ENCODE assay signal across 16 cellular contexts in genomic region chr12:113416091-113416754, GRCh38. TPM values are rescaled to one million over a fixed set of nuclear protein-coding genes. Genes with fewer than 3 reads are reported as not detected.
A peak's percentile ranks its signal among the peaks of the same experiment; 100 is the strongest.
DNase-seq lines count a peak whose midpoint lies in the region; ATAC-seq, FAIRE-seq and TF ChIP-seq lines count a peak whose summit lies in the region.
"Had no signal": no experiment of that assay in that cellular context is flagged by ENCODE, and none has a peak within 500 bp of the region (broad histone marks: within the 10 kb centered on the region; RNA-seq: fewer than 3 reads in every experiment).

No MANE protein-coding gene starts in this region.

- no peaks in the 10 kb centered on the region for H3K27me3 ChIP-seq in GM23248 (replicated peaks; ENCODE audit: insufficient read depth)
- no peaks in the 10 kb centered on the region for H3K27me3 ChIP-seq in K562 (ENCODE audit: control insufficient read depth in 2 of 2, insufficient read depth in 2 of 2, low read length in 2 of 2)
- no peaks in the 10 kb centered on the region for H3K27me3 ChIP-seq in neural progenitor cell

- TF ChIP-seq EP300 in K562 (IDR thresholded peaks at IDR 0.05; ENCODE audit: low read length) = no peak

- in situ Hi-C loops in GM23248 (cut with MboI) (no loop called here), K562 (cut with MboI) (loop anchor here (25.0 kb wide), 1 partner anchor 229 kb away; the partner anchor contains the start of genes DDX54 and RITA1)

- ATAC-seq in K562 (peak; percentile 85), GM21529 (IDR thresholded peaks at IDR 0.05; ENCODE audit: unreplicated experiment) (no peak), HG02798 (IDR thresholded peaks at IDR 0.05; ENCODE audit: poor library complexity, unreplicated experiment) (no peak)

- H3K27ac Mint-ChIP-seq in neural progenitor cell = peak overlapping the region; percentile 11
- H3K27ac Mint-ChIP-seq: activated CD4-positive, alpha-beta T cell treated with anti-CD3 and anti-CD28 coated beads, Interleukin-2, amount 10 ng/mL, durations not matched to agents 24 days and 14 days had no signal

- no peaks in the 10 kb centered on the region for H3K9me3 Mint-ChIP-seq in neural progenitor cell
- H3K9me3 Mint-ChIP-seq: activated CD4-positive, alpha-beta T cell treated with anti-CD3 and anti-CD28 coated beads, Interleukin-2, amount 10 ng/mL, durations not matched to agents 24 days and 14 days had no signal

- H3K4me1 Mint-ChIP-seq in neural progenitor cell = peaks cover 15% of the 10 kb centered on the region
- H3K4me1 Mint-ChIP-seq: activated CD4-positive, alpha-beta T cell treated with anti-CD3 and anti-CD28 coated beads, Interleukin-2, amount 10 ng/mL, durations not matched to agents 24 days and 14 days had no signal

- H3K4me3 ChIP-seq in GM23248 (no peak overlapping the region), K562 (no peak overlapping the region), neural progenitor cell (no peak overlapping the region)

- no peaks in the 10 kb centered on the region for H4K20me1 ChIP-seq in GM23248 (ENCODE audit: insufficient read depth)
- H4K20me1 ChIP-seq in K562 (replicated peaks; ENCODE audit: control insufficient read depth, insufficient read depth, low read length) = no peaks in the 10 kb centered on the region
- no peaks in the 10 kb centered on the region for H4K20me1 ChIP-seq in neural progenitor cell (ENCODE audit: low read depth)

- TF ChIP-seq CTCF in K562 (IDR thresholded peaks at IDR 0.05 in 2 of 3, conservative IDR thresholded peaks at IDR 0.05 in 1 of 3; ENCODE audit: insufficient read depth in 2 of 3, low read depth in 1 of 3, low read length in 3 of 3) (peak; percentile 27 to 43 (median 27); a peak in 4 of 6 replicates), neural progenitor cell (IDR thresholded peaks at IDR 0.05) (no peak)

- H2AFZ ChIP-seq in GM23248 (no peak overlapping the region), K562 (ENCODE audit: low read depth, low read length) (peak overlapping the region; percentile 74), neural progenitor cell (replicated peaks) (no peak overlapping the region)

- intact Hi-C loops in K562 (cut with micrococcal nuclease) = no loop called here

- peak in 1 of 2 experiments; percentile 31; a peak in 2 of 4 replicates for TF ChIP-seq RAD21 in K562 (CRISPR knock-in tag; conservative IDR thresholded peaks at IDR 0.05 in 1 of 2, IDR thresholded peaks at IDR 0.05 in 1 of 2)

- POLR2A ChIA-PET in K562 (lab: Yijun Ruan, JAX) = interaction anchor here (1.3 kb wide), 1 partner anchor 8 kb away, joined by 3 read pairs; no protein-coding TSS in a partner anchor

- CTCF ChIA-PET in K562 (lab: Yijun Ruan, JAX; ENCODE audit: low intra/inter-chr PET ratio) = no interaction called here

- H3K36me3 ChIP-seq in GM23248 (ENCODE audit: low read depth) (no peaks in the 10 kb centered on the region), K562 (ENCODE audit: control insufficient read depth, insufficient read depth, low read length) (no peaks in the 10 kb centered on the region), neural progenitor cell (no peaks in the 10 kb centered on the region)

- 28 to 38% methylated on average over 6 of the region's 6 CpGs for WGBS in GM23248 (ENCODE audit: low coverage in 1 of 2, low lambda C conversion rate in 2 of 2, missing lambda C conversion rate in 2 of 2), 2 experiments
- 5% methylated on average over 6 of the region's 6 CpGs for WGBS in K562 (ENCODE audit: insufficient coverage, low coverage, missing lambda C conversion rate)

- BruUV-seq in K562 (replicated peaks; lab: Mats Ljungman, UMichigan) = no TSS peak

- no peaks in the 10 kb centered on the region for H3K79me2 ChIP-seq in GM23248 (ENCODE audit: insufficient read depth)
- no peaks in the 10 kb centered on the region for H3K79me2 ChIP-seq in K562 (ENCODE audit: control insufficient read depth, insufficient read depth, low read length)
- H3K79me2 ChIP-seq in neural progenitor cell (ENCODE audit: low read depth) = no peaks in the 10 kb centered on the region

- no peak overlapping the region for H3K9ac ChIP-seq in GM23248
- peak overlapping the region in 1 of 2 experiments; percentile 48; a peak in 1 of 4 replicates for H3K9ac ChIP-seq in K562 (ENCODE audit: insufficient read depth in 1 of 2, low read depth in 2 of 2, low read length in 2 of 2)
- no peak overlapping the region for H3K9ac ChIP-seq in neural progenitor cell

- DNase-seq in GM23248 (peak; percentile 10), MV-4-11 (lab: John Stamatoyannopoulos, UW) (peak; percentile 82), K562 (ENCODE audit: extremely low read depth in 1 of 4, low spot score in 3 of 4) (peak in 3 of 4 experiments; percentile 35 to 76 (median 56)), neural progenitor cell (ENCODE audit: low spot score) (no peak), GM03348 (ENCODE audit: low spot score) (no peak), DMS114 treated with DMSO at 0.1 percent for 48 hours (lab: John Stamatoyannopoulos, UW; ENCODE audit: unreplicated experiment) (no peak)
- DNase-seq: activated CD4-positive, alpha-beta T cell treated with anti-CD3 and anti-CD28 coated beads, Interleukin-2, amount 10 ng/mL, durations not matched to agents 24 days and 14 days; activated naive CD4-positive, alpha-beta T cell; cortex of kidney; mesenchymal stem cell; NCI-H2029 had no signal

- no peaks in the 10 kb centered on the region for H3K9me3 ChIP-seq in GM23248 (ENCODE audit: low read depth)
- no peaks in the 10 kb centered on the region; the same call in 1 of the 2 replicates for H3K9me3 ChIP-seq in K562 (replicated peaks; ENCODE audit: control insufficient read depth, insufficient read depth, low read depth, low read length)
- no peaks in the 10 kb centered on the region for H3K9me3 ChIP-seq in neural progenitor cell (ENCODE audit: low read depth)

- FAIRE-seq in K562 (lab: Jason Lieb, UNC) = peak; percentile 84
- FAIRE-seq: D721Med had no signal

- no peaks in the 10 kb centered on the region for H3F3A ChIP-seq in GM23248 (ENCODE audit: insufficient read depth)
- H3F3A ChIP-seq in neural progenitor cell (ENCODE audit: low read depth) = peaks cover 4% of the 10 kb centered on the region

- H3K4me2 ChIP-seq in GM23248 (ENCODE audit: unreplicated experiment) (no peak overlapping the region), K562 (ENCODE audit: insufficient read depth, low read length) (peak overlapping the region; percentile 32; the same call in 1 of the 2 replicates), neural progenitor cell (no peak overlapping the region)

- TF ChIP-seq POLR2A in K562 (conservative IDR thresholded peaks at IDR 0.05) = no peak

- H3K27me3 Mint-ChIP-seq in neural progenitor cell (ENCODE audit: insufficient read depth, low read depth) = peaks cover 15% of the 10 kb centered on the region

- H3K4me3 Mint-ChIP-seq in neural progenitor cell = no peak overlapping the region
- H3K4me3 Mint-ChIP-seq: activated CD4-positive, alpha-beta T cell treated with anti-CD3 and anti-CD28 coated beads, Interleukin-2, amount 10 ng/mL, durations not matched to agents 24 days and 14 days had no signal

- H3K9me2 ChIP-seq in GM23248 (ENCODE audit: insufficient read depth) = no peaks in the 10 kb centered on the region

- no peaks in the 10 kb centered on the region for H3K9me1 ChIP-seq in K562 (ENCODE audit: control insufficient read depth, insufficient read depth, low read length)

- H3K4me1 ChIP-seq in GM23248 (ENCODE audit: insufficient read depth) (no peaks in the 10 kb centered on the region), K562 (replicated peaks in 1 of 2; ENCODE audit: control insufficient read depth in 2 of 2, insufficient read depth in 2 of 2, low read length in 2 of 2) (peaks cover 17 to 23% of the 10 kb centered on the region in 2 experiments), neural progenitor cell (no peaks in the 10 kb centered on the region)

- H3K36me3 Mint-ChIP-seq in neural progenitor cell = no peaks in the 10 kb centered on the region

- H3K27ac ChIP-seq in GM23248 = no peak overlapping the region
- H3K27ac ChIP-seq in K562 (ENCODE audit: extremely low read depth, low read depth, low read length) = peak overlapping the region; percentile 41; the same call in 2 of the 3 replicates
- no peak overlapping the region for H3K27ac ChIP-seq in neural progenitor cell

RNA-seq across cellular contexts. Expression of gene SDSL, which starts 6.0 kb away (rescaled TPM):
- total RNA-seq in GM23248 (2014; rRNA removed; shearing (Covaris generic)) = 5.1 and 6.3 TPM in 2 replicates
- 13.4 and 14.6 TPM in 2 replicates for polyA plus RNA-seq in GM23248 (2016; fragmentation: Nextera tagmentation; extraction: Ambion mirVana)
- 3.2 and 9.7 TPM in 2 replicates for total RNA-seq in K562 (2011; cell fraction: chromatin; rRNA removed; ENCODE audit: low replicate concordance)
- total RNA-seq in K562 (2011; cell fraction: nucleolus; rRNA removed) = 6.1 and 7.5 TPM in 2 replicates
- total RNA-seq in K562 (2011; cell fraction: nucleoplasm; rRNA removed) = 7.0 and 15.4 TPM in 2 replicates
- 7.4 and 9.1 TPM in 2 replicates for total RNA-seq in K562 (2014; rRNA removed)
- total RNA-seq in K562 (2014; rRNA removed; fragmentation: Illumina TruSeq; extraction: Trizol) = 1.1 and 1.7 TPM in 2 replicates
- total RNA-seq in K562 (2015; rRNA removed; fragmentation: Illumina TruSeq; extraction: Trizol) = 6.3 and 7.8 TPM in 2 replicates
- total RNA-seq in K562 (2021) = 8.4 and 9.1 TPM in 2 replicates
- 9.8 and 10.9 TPM in 2 replicates for polyA plus RNA-seq in K562 (2011; rRNA removed)
- 13.4 and 29.5 TPM in 2 replicates for polyA plus RNA-seq in K562 (2011; cell fraction: cytosol; rRNA removed)
- 5.6 and 8.8 TPM in 2 replicates for polyA plus RNA-seq in K562 (2011; cell fraction: nucleus; rRNA removed)
- 15.2 and 23.6 TPM in 2 replicates for polyA plus RNA-seq in K562 (2012)
- polyA plus RNA-seq in K562 (2014; fragmentation: Illumina TruSeq; extraction: Trizol) = 3.0 and 7.1 TPM in 2 replicates
- 1 to 10 TPM in 1 of 2 experiments, under 1 TPM in 1; 0.31 to 2.0 TPM for polyA plus RNA-seq in K562 (2014; fragmentation: Nextera tagmentation; extraction: Ambion mirVana)
- polyA plus RNA-seq in K562 (2014; rRNA removed) = 11.0 and 13.4 TPM in 2 replicates
- polyA minus RNA-seq in K562 (2011; rRNA and poly(A)+ RNA removed) = 2.8 and 3.7 TPM in 2 replicates
- 5.2 and 5.9 TPM in 2 replicates for polyA minus RNA-seq in K562 (2011; cell fraction: cytosol; rRNA and poly(A)+ RNA removed)
- 5.4 and 6.6 TPM in 2 replicates for polyA minus RNA-seq in K562 (2011; cell fraction: nucleus; rRNA and poly(A)+ RNA removed)
- 3.1 and 3.5 TPM in 2 replicates for total RNA-seq in neural progenitor cell (ENCODE audit: low replicate concordance)

RNA-seq across cellular contexts. Expression of gene SDS, which starts 12.5 kb away (rescaled TPM):
- total RNA-seq in GM23248 (2014; rRNA removed; shearing (Covaris generic)) = not detected in 2 replicates
- polyA plus RNA-seq in GM23248 (2016; fragmentation: Nextera tagmentation; extraction: Ambion mirVana) = not detected in 2 replicates
- not detected in 2 replicates for total RNA-seq in K562 (2011; cell fraction: chromatin; rRNA removed; ENCODE audit: low replicate concordance)
- total RNA-seq in K562 (2011; cell fraction: nucleolus; rRNA removed) = not detected in 2 replicates
- total RNA-seq in K562 (2011; cell fraction: nucleoplasm; rRNA removed) = not detected in 2 replicates
- 0.24 TPM in 1 of 2 replicates, not detected in the other for total RNA-seq in K562 (2014; rRNA removed)
- 0.07 TPM in 1 of 2 replicates, not detected in the other for total RNA-seq in K562 (2014; rRNA removed; fragmentation: Illumina TruSeq; extraction: Trizol)
- 0.60 and 1.1 TPM in 2 replicates for total RNA-seq in K562 (2015; rRNA removed; fragmentation: Illumina TruSeq; extraction: Trizol)
- total RNA-seq in K562 (2021) = 0.18 and 0.22 TPM in 2 replicates
- polyA plus RNA-seq in K562 (2011; rRNA removed) = 0.07 TPM in 1 of 2 replicates, not detected in the other
- polyA plus RNA-seq in K562 (2011; cell fraction: cytosol; rRNA removed) = 0.10 TPM in 1 of 2 replicates, not detected in the other
- polyA plus RNA-seq in K562 (2011; cell fraction: nucleus; rRNA removed) = 0.48 TPM in 1 of 2 replicates, not detected in the other
- 0.22 and 0.34 TPM in 2 replicates for polyA plus RNA-seq in K562 (2012)
- 0.09 and 0.10 TPM in 2 replicates for polyA plus RNA-seq in K562 (2014; fragmentation: Illumina TruSeq; extraction: Trizol)
- under 1 TPM; 0.07 to 0.23 TPM for polyA plus RNA-seq in K562 (2014; fragmentation: Nextera tagmentation; extraction: Ambion mirVana)
- polyA plus RNA-seq in K562 (2014; rRNA removed) = 0.15 and 0.30 TPM in 2 replicates
- polyA minus RNA-seq in K562 (2011; rRNA and poly(A)+ RNA removed) = not detected in 2 replicates
- not detected in 2 replicates for polyA minus RNA-seq in K562 (2011; cell fraction: cytosol; rRNA and poly(A)+ RNA removed)
- polyA minus RNA-seq in K562 (2011; cell fraction: nucleus; rRNA and poly(A)+ RNA removed) = not detected in 2 replicates
- total RNA-seq in neural progenitor cell (ENCODE audit: low replicate concordance) = 0.74 TPM in 1 of 2 replicates, not detected in the other
- total RNA-seq: activated CD4-positive, alpha-beta T cell treated with anti-CD3 and anti-CD28 coated beads, Interleukin-2, amount 10 ng/mL, durations not matched to agents 24 days and 14 days; urinary bladder had no signal

RNA-seq across cellular contexts. Expression of gene LHX5, which starts 55.4 kb away (rescaled TPM):
- not detected in 2 replicates for total RNA-seq in GM23248 (2014; rRNA removed; shearing (Covaris generic))
- polyA plus RNA-seq in GM23248 (2016; fragmentation: Nextera tagmentation; extraction: Ambion mirVana) (not detected in 2 replicates), K562 (2011; rRNA removed) (0.09 and 0.17 TPM in 2 replicates), K562 (2014; fragmentation: Illumina TruSeq; extraction: Trizol) (not detected in 2 replicates), K562 (2014; fragmentation: Nextera tagmentation; extraction: Ambion mirVana) (not detected), K562 (2014; rRNA removed) (0.08 TPM in 1 of 2 replicates, not detected in the other)
- total RNA-seq in K562 (2011; cell fraction: chromatin; rRNA removed; ENCODE audit: low replicate concordance) = 0.25 TPM in 1 of 2 replicates, not detected in the other
- total RNA-seq in K562 (2011; cell fraction: nucleolus; rRNA removed) = 0.13 and 0.17 TPM in 2 replicates
- not detected in 2 replicates for total RNA-seq in K562 (2011; cell fraction: nucleoplasm; rRNA removed)
- total RNA-seq in K562 (2014; rRNA removed) (0.05 TPM in 1 of 2 replicates, not detected in the other), K562 (2014; rRNA removed; fragmentation: Illumina TruSeq; extraction: Trizol) (not detected in 2 replicates), K562 (2015; rRNA removed; fragmentation: Illumina TruSeq; extraction: Trizol) (not detected in 2 replicates), K562 (2021) (0.04 and 0.16 TPM in 2 replicates), neural progenitor cell (ENCODE audit: low replicate concordance) (48.4 and 98.7 TPM in 2 replicates)
- polyA plus RNA-seq in K562 (2011; cell fraction: cytosol; rRNA removed) = 0.24 and 0.64 TPM in 2 replicates
- 0.25 and 0.34 TPM in 2 replicates for polyA plus RNA-seq in K562 (2011; cell fraction: nucleus; rRNA removed)
- polyA plus RNA-seq in K562 (2012) = 0.03 and 0.08 TPM in 2 replicates
- polyA minus RNA-seq in K562 (2011; rRNA and poly(A)+ RNA removed) = not detected in 2 replicates
- not detected in 2 replicates for polyA minus RNA-seq in K562 (2011; cell fraction: cytosol; rRNA and poly(A)+ RNA removed)
- polyA minus RNA-seq in K562 (2011; cell fraction: nucleus; rRNA and poly(A)+ RNA removed) = 0.13 TPM in 1 of 2 replicates, not detected in the other
- total RNA-seq: activated CD4-positive, alpha-beta T cell treated with anti-CD3 and anti-CD28 coated beads, Interleukin-2, amount 10 ng/mL, durations not matched to agents 24 days and 14 days; renal cortical epithelial cell; urinary bladder had no signal
- polyA plus RNA-seq: urinary bladder had no signal

RNA-seq across cellular contexts. Expression of gene PLBD2, which starts 57.8 kb away (rescaled TPM):
- 38.5 and 43.6 TPM in 2 replicates for total RNA-seq in GM23248 (2014; rRNA removed; shearing (Covaris generic))
- 58.5 and 64.9 TPM in 2 replicates for polyA plus RNA-seq in GM23248 (2016; fragmentation: Nextera tagmentation; extraction: Ambion mirVana)
- 26.2 and 43.8 TPM in 2 replicates for total RNA-seq in K562 (2011; cell fraction: chromatin; rRNA removed; ENCODE audit: low replicate concordance)
- total RNA-seq in K562 (2011; cell fraction: nucleolus; rRNA removed) = 42.6 and 46.5 TPM in 2 replicates
- 41.1 and 61.7 TPM in 2 replicates for total RNA-seq in K562 (2011; cell fraction: nucleoplasm; rRNA removed)
- 7.2 and 9.1 TPM in 2 replicates for total RNA-seq in K562 (2014; rRNA removed)
- 1.3 and 2.4 TPM in 2 replicates for total RNA-seq in K562 (2014; rRNA removed; fragmentation: Illumina TruSeq; extraction: Trizol)
- total RNA-seq in K562 (2015; rRNA removed; fragmentation: Illumina TruSeq; extraction: Trizol) = 4.1 and 4.4 TPM in 2 replicates
- 33.1 and 37.4 TPM in 2 replicates for total RNA-seq in K562 (2021)
- 5.5 and 7.8 TPM in 2 replicates for polyA plus RNA-seq in K562 (2011; rRNA removed)
- polyA plus RNA-seq in K562 (2011; cell fraction: cytosol; rRNA removed) = 11.4 and 15.3 TPM in 2 replicates
- 8.5 and 11.2 TPM in 2 replicates for polyA plus RNA-seq in K562 (2011; cell fraction: nucleus; rRNA removed)
- polyA plus RNA-seq in K562 (2012) = 18.7 and 28.0 TPM in 2 replicates
- 31.3 and 33.7 TPM in 2 replicates for polyA plus RNA-seq in K562 (2014; fragmentation: Illumina TruSeq; extraction: Trizol)
- polyA plus RNA-seq in K562 (2014; fragmentation: Nextera tagmentation; extraction: Ambion mirVana) = 1 to 10 TPM; 5.0 to 6.0 TPM
- polyA plus RNA-seq in K562 (2014; rRNA removed) = 16.4 and 17.6 TPM in 2 replicates
- 7.4 and 11.0 TPM in 2 replicates for polyA minus RNA-seq in K562 (2011; rRNA and poly(A)+ RNA removed)
- 21.5 and 26.5 TPM in 2 replicates for polyA minus RNA-seq in K562 (2011; cell fraction: cytosol; rRNA and poly(A)+ RNA removed)
- polyA minus RNA-seq in K562 (2011; cell fraction: nucleus; rRNA and poly(A)+ RNA removed) = 6.9 and 7.3 TPM in 2 replicates
- 4.9 and 12.0 TPM in 2 replicates for total RNA-seq in neural progenitor cell (ENCODE audit: low replicate concordance)

Comparison
In these comparisons a context has a peak if more than half of its experiments do, and no peak if none do; other contexts are left out.
1. DNase-seq: peak in GM23248 (single experiment), MV-4-11 (single experiment) and K562 (3 of 4); none in neural progenitor cell (single experiment), GM03348 (single experiment) and DMS114 treated with DMSO at 0.1 percent for 48 hours (single experiment).
2. RNA of gene LHX5, which starts 55.4 kb away (total RNA-seq): 48.4 to 98.7 TPM in neural progenitor cell; 0.04 to 0.25 TPM in K562 and not detected in GM23248; every median in the first group is over 10 times any median in the second.